Comparison of ENCODE assay signal across 1 cellular context in genomic region chrX:46929439-46930018, GRCh38.
TF ChIP-seq lines count a peak whose summit lies in the region.

No MANE protein-coding gene starts in this region.

TF ChIP-seq in IMR-90, 13 proteins besides CTCF, POLR2A, EP300 and RAD21:
- TF ChIP-seq RCOR1 (IDR thresholded peaks at IDR 0.05; ENCODE audit: insufficient replicate concordance, low read length) (no peak), MAZ (IDR thresholded peaks at IDR 0.05; ENCODE audit: borderline replicate concordance, low read depth, low read length) (no peak), MAFK (IDR thresholded peaks at IDR 0.05; ENCODE audit: low read depth, low read length) (no peak), CHD1 (IDR thresholded peaks at IDR 0.05; ENCODE audit: low read depth, low read length) (no peak), BHLHE40 (IDR thresholded peaks at IDR 0.05; ENCODE audit: low read depth, low read length) (no peak), MXI1 (IDR thresholded peaks at IDR 0.05; ENCODE audit: borderline replicate concordance, low read depth, low read length) (no peak), ELK1 (IDR thresholded peaks at IDR 0.05; ENCODE audit: borderline replicate concordance, low read depth, low read length) (no peak), FOS (IDR thresholded peaks at IDR 0.05; ENCODE audit: low read depth, low read length) (no peak; the same call in none of the 2 replicates), CEBPB (IDR thresholded peaks at IDR 0.05; ENCODE audit: low read depth, low read length) (no peak), RFX5 (IDR thresholded peaks at IDR 0.05; ENCODE audit: low read depth, low read length) (no peak), USF2 (IDR thresholded peaks at IDR 0.05; ENCODE audit: low read depth, low read length) (no peak), NFE2L2 (IDR thresholded peaks at IDR 0.05; ENCODE audit: low read depth, low read length) (no peak), SMC3 (IDR thresholded peaks at IDR 0.05; ENCODE audit: low read depth, low read length) (no peak)
